ENCODE assay signal across 16 cellular contexts in the genomic region with DNA sequence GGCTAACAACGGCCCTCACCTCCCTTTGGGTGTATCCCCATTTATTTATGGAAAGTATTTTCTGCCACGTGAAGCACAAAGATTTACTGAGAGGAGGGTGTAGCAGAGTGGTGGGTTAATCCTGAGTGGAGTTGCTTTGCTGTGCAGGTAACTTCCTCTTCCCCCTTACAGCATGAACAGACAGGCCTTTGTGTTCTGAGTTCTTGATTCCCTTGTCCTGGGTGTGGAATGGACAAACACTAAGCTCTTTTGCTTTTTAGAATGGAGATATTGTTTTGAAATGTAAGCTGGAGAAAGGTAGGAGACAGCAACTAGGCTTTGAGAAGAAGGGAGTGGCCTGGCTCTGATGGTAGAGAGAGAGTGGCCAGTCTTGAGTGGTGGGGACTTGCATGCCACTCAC.
"Had no signal": no experiment of that assay in that cellular context is flagged by ENCODE, and none has a peak within 500 bp of the region (broad histone marks: within the 10 kb centered on the region; RNA-seq: fewer than 3 reads in every experiment).

No MANE protein-coding gene starts in this region.

- H3K36me3 ChIP-seq: ascending aorta, thoracic aorta, vagina had no signal

- H3K9me3 ChIP-seq: ascending aorta, thoracic aorta, vagina had no signal

- ATAC-seq: activated naive CD8-positive, alpha-beta T cell treated with anti-CD3 and anti-CD28 coated beads, Interleukin-2, amount 50 U/mL, for 24 hours; activated T-cell treated with anti-CD3 and anti-CD28 coated beads, Interleukin-2, amount 50 U/mL, for 72 hours; effector memory CD8-positive, alpha-beta T cell; naive thymus-derived CD4-positive, alpha-beta T cell; sciatic nerve had no signal

- H3K9me3 Mint-ChIP-seq: activated CD4-positive, alpha-beta memory T cell treated with anti-CD3 and anti-CD28 coated beads, Interleukin-2, amount 10 ng/mL, durations not matched to agents 7 days and 5 days; activated naive CD8-positive, alpha-beta T cell treated with anti-CD3 and anti-CD28 coated beads, Interleukin-2, amount 50 U/mL, for 24 hours; activated T-cell treated with anti-CD3 and anti-CD28 coated beads, Interleukin-2, amount 50 U/mL, for 72 hours; effector memory CD8-positive, alpha-beta T cell; mesothelial cell of epicardium; naive thymus-derived CD4-positive, alpha-beta T cell; stimulated activated naive CD8-positive, alpha-beta T cell treated with anti-CD3 and anti-CD28 coated beads, Interleukin-15, Interleukin-2, amounts not matched to agents 100 ng/mL and 50 ng/mL, for 24 hours had no signal

- H3K27ac Mint-ChIP-seq: activated CD4-positive, alpha-beta memory T cell treated with anti-CD3 and anti-CD28 coated beads, Interleukin-2, amount 10 ng/mL, durations not matched to agents 7 days and 5 days; activated naive CD8-positive, alpha-beta T cell treated with anti-CD3 and anti-CD28 coated beads, Interleukin-2, amount 50 U/mL, for 24 hours; activated T-cell treated with anti-CD3 and anti-CD28 coated beads, Interleukin-2, amount 50 U/mL, for 72 hours; mesothelial cell of epicardium; stimulated activated naive CD8-positive, alpha-beta T cell treated with anti-CD3 and anti-CD28 coated beads, Interleukin-15, Interleukin-2, amounts not matched to agents 100 ng/mL and 50 ng/mL, for 24 hours had no signal

- H3K27me3 Mint-ChIP-seq: activated naive CD8-positive, alpha-beta T cell treated with anti-CD3 and anti-CD28 coated beads, Interleukin-2, amount 50 U/mL, for 24 hours; effector memory CD8-positive, alpha-beta T cell; stimulated activated naive CD8-positive, alpha-beta T cell treated with anti-CD3 and anti-CD28 coated beads, Interleukin-15, Interleukin-2, amounts not matched to agents 100 ng/mL and 50 ng/mL, for 24 hours had no signal

- DNase-seq: activated CD4-positive, alpha-beta memory T cell treated with anti-CD3 and anti-CD28 coated beads, Interleukin-2, amount 10 ng/mL, durations not matched to agents 7 days and 5 days; activated CD4-positive, CD25-positive, alpha-beta regulatory T cell treated with anti-CD3 and anti-CD28 coated beads, Interleukin-2, amount 50 U/mL, for 72 hours; activated gamma-delta T cell treated with Interleukin-2 at 50 U/mL for 16 hours; activated naive CD8-positive, alpha-beta T cell treated with anti-CD3 and anti-CD28 coated beads, Interleukin-2, amount 50 U/mL, for 24 hours; activated T-cell treated with anti-CD3 and anti-CD28 coated beads, Interleukin-2, amount 50 U/mL, for 72 hours; effector memory CD8-positive, alpha-beta T cell; hypothalamus; kidney glomerular epithelial cell; naive thymus-derived CD4-positive, alpha-beta T cell; SW 1271 had no signal

- H3K4me3 Mint-ChIP-seq: activated CD4-positive, alpha-beta memory T cell treated with anti-CD3 and anti-CD28 coated beads, Interleukin-2, amount 10 ng/mL, durations not matched to agents 7 days and 5 days; activated naive CD8-positive, alpha-beta T cell treated with anti-CD3 and anti-CD28 coated beads, Interleukin-2, amount 50 U/mL, for 24 hours; activated T-cell treated with anti-CD3 and anti-CD28 coated beads, Interleukin-2, amount 50 U/mL, for 72 hours; effector memory CD8-positive, alpha-beta T cell; mesothelial cell of epicardium; naive thymus-derived CD4-positive, alpha-beta T cell; stimulated activated naive CD8-positive, alpha-beta T cell treated with anti-CD3 and anti-CD28 coated beads, Interleukin-15, Interleukin-2, amounts not matched to agents 100 ng/mL and 50 ng/mL, for 24 hours had no signal

- H3K36me3 Mint-ChIP-seq: mesothelial cell of epicardium; naive thymus-derived CD4-positive, alpha-beta T cell had no signal

- H3K4me3 ChIP-seq: ascending aorta, thoracic aorta, vagina had no signal

- H3K27ac ChIP-seq: ascending aorta, thoracic aorta, vagina had no signal

- H3K27me3 ChIP-seq: ascending aorta, vagina had no signal
